In the genomic region with DNA sequence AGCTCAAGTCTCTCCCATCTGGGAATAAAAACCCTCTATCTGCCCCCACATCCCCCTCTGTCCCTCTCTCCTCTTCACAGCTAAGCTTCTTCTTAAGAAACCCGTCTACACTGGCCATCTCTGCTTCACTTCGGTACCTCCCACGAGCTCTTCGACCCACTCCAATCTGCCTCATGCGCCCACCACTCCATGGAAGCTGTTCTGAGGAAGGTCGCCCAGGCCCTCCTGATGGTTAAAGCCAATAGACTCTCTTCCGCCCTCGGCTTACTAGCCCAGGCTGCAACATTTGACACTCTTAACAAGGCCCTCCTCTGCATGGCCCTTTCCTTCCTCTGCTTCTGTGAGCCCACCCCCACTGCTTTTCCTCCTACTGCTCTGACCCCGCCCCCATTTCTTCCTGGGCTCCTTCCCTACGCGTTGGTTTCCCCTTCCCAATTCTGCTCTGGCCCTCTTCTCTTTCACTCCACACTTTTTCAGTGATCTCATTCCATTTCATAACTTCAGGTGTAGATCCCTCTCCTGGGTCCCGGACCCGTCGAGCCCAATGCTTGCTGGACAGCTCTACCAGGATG, we compare ENCODE assay signal across 3 cellular contexts.
TF ChIP-seq lines count a peak whose summit lies in the region.

No MANE protein-coding gene starts in this region.

TF ChIP-seq in SK-N-SH, 30 proteins besides CTCF, POLR2A, EP300 and RAD21:
- TF ChIP-seq FOXJ3 (CRISPR knock-in tag; IDR thresholded peaks at IDR 0.05) = no peak
- TF ChIP-seq, protein P1, sequence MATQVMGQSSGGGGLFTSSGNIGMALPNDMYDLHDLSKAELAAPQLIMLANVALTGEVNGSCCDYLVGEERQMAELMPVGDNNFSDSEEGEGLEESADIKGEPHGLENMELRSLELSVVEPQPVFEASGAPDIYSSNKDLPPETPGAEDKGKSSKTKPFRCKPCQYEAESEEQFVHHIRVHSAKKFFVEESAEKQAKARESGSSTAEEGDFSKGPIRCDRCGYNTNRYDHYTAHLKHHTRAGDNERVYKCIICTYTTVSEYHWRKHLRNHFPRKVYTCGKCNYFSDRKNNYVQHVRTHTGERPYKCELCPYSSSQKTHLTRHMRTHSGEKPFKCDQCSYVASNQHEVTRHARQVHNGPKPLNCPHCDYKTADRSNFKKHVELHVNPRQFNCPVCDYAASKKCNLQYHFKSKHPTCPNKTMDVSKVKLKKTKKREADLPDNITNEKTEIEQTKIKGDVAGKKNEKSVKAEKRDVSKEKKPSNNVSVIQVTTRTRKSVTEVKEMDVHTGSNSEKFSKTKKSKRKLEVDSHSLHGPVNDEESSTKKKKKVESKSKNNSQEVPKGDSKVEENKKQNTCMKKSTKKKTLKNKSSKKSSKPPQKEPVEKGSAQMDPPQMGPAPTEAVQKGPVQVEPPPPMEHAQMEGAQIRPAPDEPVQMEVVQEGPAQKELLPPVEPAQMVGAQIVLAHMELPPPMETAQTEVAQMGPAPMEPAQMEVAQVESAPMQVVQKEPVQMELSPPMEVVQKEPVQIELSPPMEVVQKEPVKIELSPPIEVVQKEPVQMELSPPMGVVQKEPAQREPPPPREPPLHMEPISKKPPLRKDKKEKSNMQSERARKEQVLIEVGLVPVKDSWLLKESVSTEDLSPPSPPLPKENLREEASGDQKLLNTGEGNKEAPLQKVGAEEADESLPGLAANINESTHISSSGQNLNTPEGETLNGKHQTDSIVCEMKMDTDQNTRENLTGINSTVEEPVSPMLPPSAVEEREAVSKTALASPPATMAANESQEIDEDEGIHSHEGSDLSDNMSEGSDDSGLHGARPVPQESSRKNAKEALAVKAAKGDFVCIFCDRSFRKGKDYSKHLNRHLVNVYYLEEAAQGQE (IDR thresholded peaks at IDR 0.05; ENCODE audit: low read depth, low read length) = 0 out of 2 replicates have a peak, but pooled peaks have one; percentile 16

TF ChIP-seq in SK-N-SH treated with all-trans-retinoic acid at 6 μM for 48 hours, 23 proteins besides CTCF, POLR2A, EP300 and RAD21:
- TF ChIP-seq PATZ1 (CRISPR knock-in tag; IDR thresholded peaks at IDR 0.05; ENCODE audit: borderline replicate concordance) (no peak), GLIS3 (CRISPR knock-in tag; IDR thresholded peaks at IDR 0.05) (no peak), BACH2 (CRISPR knock-in tag; IDR thresholded peaks at IDR 0.05; ENCODE audit: borderline replicate concordance) (no peak), ZNF565 (CRISPR knock-in tag; conservative IDR thresholded peaks at IDR 0.05; ENCODE audit: low read depth) (no peak), ZFP30 (CRISPR knock-in tag; IDR thresholded peaks at IDR 0.05) (no peak), ZNF8 (CRISPR knock-in tag; IDR thresholded peaks at IDR 0.05) (no peak), CSRNP3 (CRISPR knock-in tag; IDR thresholded peaks at IDR 0.05) (no peak), PPARA (CRISPR knock-in tag; IDR thresholded peaks at IDR 0.05; ENCODE audit: borderline replicate concordance) (no peak), TOX (CRISPR knock-in tag; IDR thresholded peaks at IDR 0.05; ENCODE audit: borderline replicate concordance) (no peak), ISL1 (CRISPR knock-in tag; IDR thresholded peaks at IDR 0.05) (no peak), ZNF70 (CRISPR knock-in tag; IDR thresholded peaks at IDR 0.05) (no peak), ARNTL (CRISPR knock-in tag; IDR thresholded peaks at IDR 0.05; ENCODE audit: borderline replicate concordance, low read depth) (no peak), CREB5 (CRISPR knock-in tag; IDR thresholded peaks at IDR 0.05; ENCODE audit: low read depth) (no peak), ZFP3 (CRISPR knock-in tag; IDR thresholded peaks at IDR 0.05) (no peak), TCF4 (CRISPR knock-in tag; IDR thresholded peaks at IDR 0.05; ENCODE audit: borderline replicate concordance) (no peak), CSDC2 (CRISPR knock-in tag; IDR thresholded peaks at IDR 0.05) (no peak)

TF ChIP-seq in K562, 482 proteins besides CTCF, POLR2A, EP300 and RAD21:
- TF ChIP-seq ZSCAN29 (IDR thresholded peaks at IDR 0.05) = peak; percentile 49; the same call in 1 of the 2 replicates
- no peak for TF ChIP-seq GABPB2 (CRISPR knock-in tag; conservative IDR thresholded peaks at IDR 0.05)
- no peak for TF ChIP-seq CBFB (CRISPR knock-in tag; IDR thresholded peaks at IDR 0.05)
